Comparison of ENCODE assay signal across 12 cellular contexts in genomic region chr1:182829285-182829932, GRCh38. TPM values are rescaled to one million over a fixed set of nuclear protein-coding genes. Genes with fewer than 3 reads are reported as not detected.
DNase-seq lines count a peak whose midpoint lies in the region; ATAC-seq and TF ChIP-seq lines count a peak whose summit lies in the region.
"Had no signal": no experiment of that assay in that cellular context is flagged by ENCODE, and none has a peak within 500 bp of the region (broad histone marks: within the 10 kb centered on the region; RNA-seq: fewer than 3 reads in every experiment).

No MANE protein-coding gene starts in this region.

- H3K79me1 ChIP-seq in neuronal stem cell (ENCODE audit: low read depth, low read length) = no peaks in the 10 kb centered on the region

- TF ChIP-seq CTCF in MM.1S (IDR thresholded peaks at IDR 0.05; ENCODE audit: low read length) = no peak
- no peak for TF ChIP-seq CTCF in vagina (IDR thresholded peaks at IDR 0.05)

- no peak overlapping the region for H2BK120ac ChIP-seq in neuronal stem cell (ENCODE audit: low read depth, low read length)

- no peak overlapping the region for H2BK12ac ChIP-seq in neuronal stem cell (ENCODE audit: low read length)

- H3K4me1 ChIP-seq in MM.1S (ENCODE audit: low read length) = peaks cover 29% of the 10 kb centered on the region
- peaks cover 0 to 10% of the 10 kb centered on the region in 2 donors for H3K4me1 ChIP-seq in neuronal stem cell (ENCODE audit: control insufficient read depth in 2 of 2, insufficient read depth in 1 of 2, low read depth in 1 of 2, low read length in 2 of 2)
- no peaks in the 10 kb centered on the region for H3K4me1 ChIP-seq in vagina
- H3K4me1 ChIP-seq: colonic mucosa, right atrium auricular region had no signal

- no peak overlapping the region for H3K27ac ChIP-seq in MM.1S (ENCODE audit: low read length)
- no peak overlapping the region for H3K27ac ChIP-seq in neuronal stem cell (replicated peaks; ENCODE audit: low read length)
- H3K27ac ChIP-seq in vagina = no peak overlapping the region
- H3K27ac ChIP-seq: colonic mucosa, right atrium auricular region had no signal

- H4K91ac ChIP-seq in neuronal stem cell (ENCODE audit: low read depth, low read length, poor library complexity) = no peak overlapping the region

- H3K79me2 ChIP-seq in MM.1S (ENCODE audit: low read length) = no peaks in the 10 kb centered on the region

- H3K14ac ChIP-seq in neuronal stem cell (ENCODE audit: low read length) = no peak overlapping the region

- H3K4me2 ChIP-seq in MM.1S (ENCODE audit: low read depth, low read length) (peak overlapping the region; percentile 61), neuronal stem cell (ENCODE audit: insufficient read depth, low read length, poor library complexity, severe bottlenecking) (no peak overlapping the region)

- peaks cover 61% of the 10 kb centered on the region for H3K27me3 ChIP-seq in MM.1S (replicated peaks; ENCODE audit: insufficient read depth, low read length)
- no peaks in the 10 kb centered on the region for H3K27me3 ChIP-seq in neuronal stem cell (ENCODE audit: control insufficient read depth in 3 of 3, insufficient read depth in 3 of 3, low read depth in 1 of 3, low read length in 3 of 3)
- H3K27me3 ChIP-seq in vagina = no peaks in the 10 kb centered on the region
- H3K27me3 ChIP-seq: colonic mucosa, right atrium auricular region had no signal

- ATAC-seq in GM18907 (IDR thresholded peaks at IDR 0.05; ENCODE audit: unreplicated experiment) = peak; percentile 66
- ATAC-seq in HG02642 (IDR thresholded peaks at IDR 0.05; ENCODE audit: poor library complexity, unreplicated experiment) = peak; percentile 69

- H3K18ac ChIP-seq in neuronal stem cell (ENCODE audit: low read length) = no peak overlapping the region

- TF ChIP-seq POLR2A in vagina (IDR thresholded peaks at IDR 0.05) = no peak

- no peak overlapping the region for H3K4ac ChIP-seq in neuronal stem cell (ENCODE audit: low read length)

- no peaks in the 10 kb centered on the region; the same call in 1 of the 2 replicates for H4K20me1 ChIP-seq in MM.1S (ENCODE audit: insufficient read depth, low read length)

- no peak overlapping the region for H3K23ac ChIP-seq in neuronal stem cell (ENCODE audit: low read depth, low read length, poor library complexity)

- H3K36me3 ChIP-seq in MM.1S (replicated peaks; ENCODE audit: insufficient read depth, low read length) = no peaks in the 10 kb centered on the region
- no peaks in the 10 kb centered on the region for H3K36me3 ChIP-seq in neuronal stem cell (replicated peaks in 1 of 2; ENCODE audit: control insufficient read depth in 2 of 2, insufficient read depth in 2 of 2, low read length in 2 of 2)
- no peaks in the 10 kb centered on the region for H3K36me3 ChIP-seq in vagina
- H3K36me3 ChIP-seq: colonic mucosa, right atrium auricular region had no signal

- no peak overlapping the region for H4K8ac ChIP-seq in neuronal stem cell (ENCODE audit: low read depth, low read length)

- H3K4me3 ChIP-seq in MM.1S (ENCODE audit: low read length) = peak overlapping the region; percentile 16; the same call in 1 of the 2 replicates
- no peak overlapping the region for H3K4me3 ChIP-seq in neuronal stem cell (ENCODE audit: low read length in 2 of 2)
- H3K4me3 ChIP-seq in vagina = no peak overlapping the region
- H3K4me3 ChIP-seq: colonic mucosa, right atrium auricular region had no signal

- WGBS in neuronal stem cell (ENCODE audit: extremely low coverage in 2 of 2, insufficient read length in 2 of 2, insufficient replicate concordance in 1 of 2), 2 donors = no CpG with 5 or more reads among the region's 5 CpGs

- H2BK15ac ChIP-seq in neuronal stem cell (ENCODE audit: low read length) = no peak overlapping the region

- no peaks in the 10 kb centered on the region for H3K9me3 ChIP-seq in MM.1S (replicated peaks; ENCODE audit: insufficient read depth, low read length)
- H3K9me3 ChIP-seq in neuronal stem cell (replicated peaks in 1 of 2; ENCODE audit: control insufficient read depth in 2 of 2, insufficient read depth in 1 of 2, low read depth in 1 of 2, low read length in 2 of 2) = no peaks in the 10 kb centered on the region
- no peaks in the 10 kb centered on the region for H3K9me3 ChIP-seq in vagina
- H3K9me3 ChIP-seq: colonic mucosa, right atrium auricular region had no signal

- H2AFZ ChIP-seq in MM.1S (ENCODE audit: low read length) (no peak overlapping the region), neuronal stem cell (ENCODE audit: low read length) (peak overlapping the region; percentile 64)

- no peak overlapping the region for H2AK5ac ChIP-seq in neuronal stem cell (ENCODE audit: low read depth, low read length)

- peaks cover 23% of the 10 kb centered on the region for H3F3A ChIP-seq in MM.1S (ENCODE audit: insufficient read depth, low read length)

- intact Hi-C loops in vagina (cut with DNase I) = no loop called here

- no peaks in the 10 kb centered on the region for H3K9me2 ChIP-seq in MM.1S (replicated peaks; ENCODE audit: insufficient read depth, low read length)

- DNase-seq in MM.1S = peak; percentile 57
- DNase-seq in neuronal stem cell (ENCODE audit: low spot score) = no peak
- DNase-seq in NCI-H1436 (lab: John Stamatoyannopoulos, UW) = no peak
- no peak for DNase-seq in vagina (ENCODE audit: extremely low spot score in 2 of 2)
- no peak for DNase-seq in kidney tubule cell (ENCODE audit: low spot score)
- DNase-seq: activated T-cell treated with anti-CD3 and anti-CD28 coated beads for 4 hours; CD4-positive, alpha-beta memory T cell; colonic mucosa; GF-D8 had no signal

- H3K9ac ChIP-seq in MM.1S (ENCODE audit: low read length) = no peak overlapping the region; the same call in 1 of the 2 replicates
- no peak overlapping the region for H3K9ac ChIP-seq in neuronal stem cell (ENCODE audit: low read depth, low read length, poor library complexity)

- no peak overlapping the region for H2BK5ac ChIP-seq in neuronal stem cell (ENCODE audit: low read length)

RNA-seq across cellular contexts. Expression of gene DHX9, which starts 9.7 kb away (rescaled TPM):
- polyA plus RNA-seq in neuronal stem cell (2013, experiment 1 of 2) = 73.1 TPM
- polyA plus RNA-seq in neuronal stem cell (2013, experiment 2 of 2) = 71.6 TPM
- 88.6 TPM for total RNA-seq in vagina

RNA-seq across cellular contexts. Expression of gene NPL, which starts 39.8 kb away (rescaled TPM):
- polyA plus RNA-seq in neuronal stem cell (2013, experiment 1 of 2) = 2.9 TPM
- polyA plus RNA-seq in neuronal stem cell (2013, experiment 2 of 2) = 3.3 TPM
- total RNA-seq in vagina = 16.2 TPM
